Comparison of ENCODE assay signal across 8 cellular contexts in the genomic region with DNA sequence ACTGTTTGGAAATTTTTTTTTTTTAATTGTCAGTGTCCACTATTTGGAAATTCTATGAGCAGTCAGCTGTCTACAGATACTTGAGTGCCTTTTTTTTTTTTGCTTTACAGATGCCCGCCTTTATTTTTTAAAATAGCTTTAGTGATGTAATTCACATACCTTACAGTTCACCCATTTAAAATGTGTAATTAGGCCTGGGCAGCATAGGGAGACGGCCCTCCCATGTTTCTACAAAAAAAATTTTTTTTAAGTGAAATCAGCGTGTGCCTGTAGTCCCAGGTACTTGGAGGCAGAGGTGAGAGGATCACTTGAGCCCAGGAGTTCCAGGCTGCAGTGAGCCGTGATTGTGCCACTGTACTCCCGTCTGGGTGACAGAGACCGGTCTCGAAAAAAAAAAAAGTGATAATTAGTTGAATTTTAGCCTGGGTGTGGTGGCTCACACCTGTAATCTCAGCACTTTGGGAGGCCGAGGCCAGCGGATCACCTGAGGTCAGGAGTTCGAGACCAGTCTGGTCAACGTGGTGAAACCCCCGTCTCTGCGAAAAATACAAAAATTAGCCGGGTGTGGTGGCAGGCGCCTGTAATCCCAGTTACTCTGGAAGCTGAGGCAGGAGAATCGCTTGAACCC. TPM values are rescaled to one million over a fixed set of nuclear protein-coding genes. Genes with fewer than 3 reads are reported as not detected.
DNase-seq lines count a peak whose midpoint lies in the region; ATAC-seq, FAIRE-seq and TF ChIP-seq lines count a peak whose summit lies in the region.

No MANE protein-coding gene starts in this region.

- H3K4me1 ChIP-seq in aorta (ENCODE audit: control insufficient read depth in 1 of 2, insufficient read depth in 2 of 2, low read length in 2 of 2): peaks cover 0 to 2% of the 10 kb centered on the region in 2 donors

- H3K27me3 Mint-ChIP-seq in stimulated activated naive CD8-positive, alpha-beta T cell treated with anti-CD3 and anti-CD28 coated beads, Interleukin-15, Interleukin-2, amounts not matched to agents 100 ng/mL and 50 ng/mL, for 24 hours: no peaks in the 10 kb centered on the region
- H3K27me3 Mint-ChIP-seq in memory B cell: no peaks in the 10 kb centered on the region

- H3K9me3 Mint-ChIP-seq in stimulated activated naive CD8-positive, alpha-beta T cell treated with anti-CD3 and anti-CD28 coated beads, Interleukin-15, Interleukin-2, amounts not matched to agents 100 ng/mL and 50 ng/mL, for 24 hours: no peaks in the 10 kb centered on the region
- H3K9me3 Mint-ChIP-seq in memory B cell: no peaks in the 10 kb centered on the region

- TF ChIP-seq CTCF in brain microvascular endothelial cell (IDR thresholded peaks at IDR 0.05; ENCODE audit: low read depth, low read length, missing control alignments): no peak

- peak overlapping the region; percentile 97 for H3K27ac ChIP-seq in brain microvascular endothelial cell
- peak overlapping the region; percentile 79 to 83 for H3K27ac ChIP-seq in aorta (ENCODE audit: low read depth in 1 of 2, low read length in 2 of 2)

- H3K36me3 Mint-ChIP-seq in stimulated activated naive CD8-positive, alpha-beta T cell treated with anti-CD3 and anti-CD28 coated beads, Interleukin-15, Interleukin-2, amounts not matched to agents 100 ng/mL and 50 ng/mL, for 24 hours (ENCODE audit: low read depth): peaks cover 14% of the 10 kb centered on the region
- H3K36me3 Mint-ChIP-seq in memory B cell: peaks cover 4% of the 10 kb centered on the region

- DNase-seq in stimulated activated naive CD8-positive, alpha-beta T cell treated with anti-CD3 and anti-CD28 coated beads, Interleukin-15, Interleukin-2, amounts not matched to agents 100 U/mL and 50 U/mL, for 24 hours: no peak
- DNase-seq in brain microvascular endothelial cell (no peak), memory B cell (ENCODE audit: low spot score in 2 of 2) (no peak), aorta (no peak), HTR-8/SVneo (ENCODE audit: insufficient read length, low spot score) (no peak), T-helper 9 cell (no peak), NK-92 (lab: John Stamatoyannopoulos, UW; ENCODE audit: unreplicated experiment) (no peak)

- no peaks in the 10 kb centered on the region for H3K27me3 ChIP-seq in brain microvascular endothelial cell (replicated peaks)
- H3K27me3 ChIP-seq in aorta (ENCODE audit: control insufficient read depth in 1 of 2, insufficient read depth in 2 of 2, low read length in 1 of 2): no peaks in the 10 kb centered on the region

- H3K4me3 Mint-ChIP-seq in stimulated activated naive CD8-positive, alpha-beta T cell treated with anti-CD3 and anti-CD28 coated beads, Interleukin-15, Interleukin-2, amounts not matched to agents 100 ng/mL and 50 ng/mL, for 24 hours: peak overlapping the region; percentile 98
- peak overlapping the region; percentile 89 for H3K4me3 Mint-ChIP-seq in memory B cell

- H3K36me3 ChIP-seq in brain microvascular endothelial cell (replicated peaks) (no peaks in the 10 kb centered on the region), aorta (ENCODE audit: control insufficient read depth in 1 of 2, insufficient read depth in 2 of 2, low read length in 1 of 2) (no peaks in the 10 kb centered on the region)

- H3K4me3 ChIP-seq in brain microvascular endothelial cell (ENCODE audit: low read depth, low read length): peak overlapping the region; percentile 63
- H3K4me3 ChIP-seq in aorta (ENCODE audit: low read length in 2 of 2): peak overlapping the region; percentile 71 to 99

- intact Hi-C loops in aorta (cut with DNase I): no loop called here

- WGBS in aorta, 2 donors: 70 to 71% methylated on average over 16 of the region's 16 CpGs

- peaks cover 36% of the 10 kb centered on the region for H3K4me1 Mint-ChIP-seq in stimulated activated naive CD8-positive, alpha-beta T cell treated with anti-CD3 and anti-CD28 coated beads, Interleukin-15, Interleukin-2, amounts not matched to agents 100 ng/mL and 50 ng/mL, for 24 hours (ENCODE audit: low read depth)
- H3K4me1 Mint-ChIP-seq in memory B cell: peaks cover 20% of the 10 kb centered on the region

- peak overlapping the region; percentile 91 for H3K27ac Mint-ChIP-seq in stimulated activated naive CD8-positive, alpha-beta T cell treated with anti-CD3 and anti-CD28 coated beads, Interleukin-15, Interleukin-2, amounts not matched to agents 100 ng/mL and 50 ng/mL, for 24 hours
- H3K27ac Mint-ChIP-seq in memory B cell: peak overlapping the region; percentile 98

- no peaks in the 10 kb centered on the region for H3K9me3 ChIP-seq in aorta (ENCODE audit: control insufficient read depth, low read length)

- ATAC-seq in stimulated activated naive CD8-positive, alpha-beta T cell treated with anti-CD3 and anti-CD28 coated beads, Interleukin-15, Interleukin-2, amounts not matched to agents 100 U/mL and 50 U/mL, for 24 hours: no peak
- ATAC-seq in memory B cell (ENCODE audit: low read depth) (no peak), aorta (ENCODE audit: low FRiP score) (no peak)

- in situ Hi-C loops in brain microvascular endothelial cell (cut with HindIII; ENCODE audit: low pct_ligation_motif_present, low sequenced_read_pairs): no loop called here

- FAIRE-seq in HTR-8/SVneo (lab: Jason Lieb, UNC): no peak

RNA-seq across cellular contexts. Expression of gene ZNF143, which starts 1.5 kb away (rescaled TPM):
- 10 to 100 TPM; 40.1 to 42.0 TPM for total RNA-seq in aorta
- polyA plus RNA-seq in aorta: 10 to 100 TPM; 12.9 to 13.8 TPM
